9 cellular contexts compared by ENCODE assay signal in genomic region chr17:49390548-49391324, GRCh38. TPM values are rescaled to one million over a fixed set of nuclear protein-coding genes. Genes with fewer than 3 reads are reported as not detected.
DNase-seq lines count a peak whose midpoint lies in the region; ATAC-seq, FAIRE-seq and TF ChIP-seq lines count a peak whose summit lies in the region.
"Had no signal": no experiment of that assay in that cellular context is flagged by ENCODE, and none has a peak within 500 bp of the region (broad histone marks: within the 10 kb centered on the region; RNA-seq: fewer than 3 reads in every experiment).

No MANE protein-coding gene starts in this region.

- H3K27me3 ChIP-seq in MM.1S (replicated peaks; ENCODE audit: insufficient read depth, low read length) (no peaks in the 10 kb centered on the region), GM12878 (replicated peaks in 1 of 2; ENCODE audit: control insufficient read depth in 2 of 2, insufficient read depth in 2 of 2, low read length in 1 of 2) (no peaks in the 10 kb centered on the region), mucosa of rectum (ENCODE audit: control insufficient read depth in 2 of 2, insufficient read depth in 2 of 2, low read length in 2 of 2) (no peaks in the 10 kb centered on the region)

- H3K36me3 ChIP-seq in MM.1S (replicated peaks; ENCODE audit: insufficient read depth, low read length) = no peaks in the 10 kb centered on the region
- H3K36me3 ChIP-seq in GM12878 (ENCODE audit: control insufficient read depth in 2 of 2, insufficient read depth in 2 of 2, low read length in 1 of 2) = no peaks in the 10 kb centered on the region
- no peaks in the 10 kb centered on the region for H3K36me3 ChIP-seq in mucosa of rectum (ENCODE audit: control insufficient read depth in 2 of 2, insufficient read depth in 2 of 2, low read length in 2 of 2)

- RAD21 ChIA-PET in GM12878 (lab: Charles Lee; ENCODE audit: unreplicated experiment) = interaction anchor here (1.0 to 1.6 kb wide), 4 partner anchors 20 to 264 kb away, joined by 3 to 6 read pairs (median 4); no protein-coding TSS in a partner anchor

- no peak for TF ChIP-seq RAD21 in GM12878 (IDR thresholded peaks at IDR 0.05; ENCODE audit: insufficient read depth, low read depth, low read length)

- H3F3A ChIP-seq in MM.1S (ENCODE audit: insufficient read depth, low read length) = peaks cover 21% of the 10 kb centered on the region

- in situ Hi-C loops in GM12878 (cut with MboI) = no loop called here

- no peak for TF ChIP-seq POLR2A in GM12878 (IDR thresholded peaks at IDR 0.05; ENCODE audit: low read depth, low read length)

- no peak for TF ChIP-seq EP300 in GM12878 (IDR thresholded peaks at IDR 0.05; ENCODE audit: borderline replicate concordance in 1 of 2, control insufficient read depth in 1 of 2, low read depth in 2 of 2, low read length in 2 of 2)

- H3K4me3 ChIP-seq in MM.1S (ENCODE audit: low read length) (no peak overlapping the region), GM12878 (peak overlapping the region; percentile 42; the same call in 1 of the 2 replicates), mucosa of rectum (ENCODE audit: low read length in 2 of 2) (peak overlapping the region; percentile 54 to 59)

- H3K79me2 ChIP-seq in MM.1S (ENCODE audit: low read length) (no peaks in the 10 kb centered on the region), GM12878 (ENCODE audit: control insufficient read depth, insufficient read depth, low read length) (no peaks in the 10 kb centered on the region)

- FAIRE-seq in GM12878 (lab: Jason Lieb, UNC) = no peak

- SMC1A ChIA-PET in GM12878 (lab: Charles Lee; ENCODE audit: uncharacterized antibody, unreplicated experiment) = interaction anchor here (0.6 to 4.6 kb wide), 4 partner anchors 22 to 490 kb away, joined by 4 to 22 read pairs (median 6); no protein-coding TSS in a partner anchor

- POLR2A ChIA-PET in GM12878 (lab: Charles Lee) = no interaction called here

- BruUV-seq in GM12878 (replicated peaks; lab: Mats Ljungman, UMichigan) = no TSS peak

- H3K27ac ChIP-seq in MM.1S (ENCODE audit: low read length) = no peak overlapping the region
- peak overlapping the region; percentile 64 for H3K27ac ChIP-seq in GM12878 (ENCODE audit: control insufficient read depth, insufficient read depth)
- H3K27ac ChIP-seq in mucosa of rectum (ENCODE audit: low read depth in 2 of 2, low read length in 2 of 2) = peak overlapping the region; percentile 76 to 86
- H3K27ac ChIP-seq: KMS-11 had no signal

- TF ChIP-seq CTCF in MM.1S (IDR thresholded peaks at IDR 0.05; ENCODE audit: low read length) (no peak), GM12878 (IDR thresholded peaks at IDR 0.05 in 2 of 3, conservative IDR thresholded peaks at IDR 0.05 in 1 of 3; ENCODE audit: control insufficient read depth in 2 of 3, extremely low read depth in 1 of 3, insufficient read depth in 1 of 3, low read depth in 3 of 3, low read length in 3 of 3) (no peak)

- DNase-seq in EL (peak; percentile 37), MM.1S (no peak), GM12878 (ENCODE audit: low read depth, low spot score) (no peak), HuH-7 (ENCODE audit: low spot score) (no peak), GM03348 (ENCODE audit: low spot score) (no peak)

- no peaks in the 10 kb centered on the region for H4K20me1 ChIP-seq in MM.1S (ENCODE audit: insufficient read depth, low read length)
- no peaks in the 10 kb centered on the region for H4K20me1 ChIP-seq in GM12878 (ENCODE audit: control insufficient read depth, insufficient read depth)

- H3K4me1 ChIP-seq in MM.1S (ENCODE audit: low read length) (peaks cover 41% of the 10 kb centered on the region), GM12878 (ENCODE audit: control insufficient read depth, insufficient read depth, low read length) (peaks cover 39% of the 10 kb centered on the region), mucosa of rectum (ENCODE audit: control insufficient read depth in 2 of 2, insufficient read depth in 2 of 2, low read length in 2 of 2) (peaks cover 15 to 33% of the 10 kb centered on the region in 2 donors)

- H3K9me2 ChIP-seq in MM.1S (replicated peaks; ENCODE audit: insufficient read depth, low read length) = no peaks in the 10 kb centered on the region

- CTCF ChIA-PET in GM12878 (lab: Yijun Ruan, JAX) = interaction anchor here (0.7 to 7.4 kb wide), 9 partner anchors 9 to 166 kb away, joined by 3 to 71 read pairs (median 3); no protein-coding TSS in a partner anchor

- ATAC-seq in GM12878 = peak; percentile 59
- no peak for ATAC-seq in GM21423 (IDR thresholded peaks at IDR 0.05; ENCODE audit: unreplicated experiment)
- no peak for ATAC-seq in GM19395 (IDR thresholded peaks at IDR 0.05; ENCODE audit: unreplicated experiment)

- peak overlapping the region; percentile 47 for H2AFZ ChIP-seq in MM.1S (ENCODE audit: low read length)
- peak overlapping the region; percentile 94 for H2AFZ ChIP-seq in GM12878 (ENCODE audit: control insufficient read depth, low read depth, low read length)

- no peak overlapping the region; the same call in 1 of the 2 replicates for H3K4me2 ChIP-seq in MM.1S (ENCODE audit: low read depth, low read length)
- peak overlapping the region; percentile 61 for H3K4me2 ChIP-seq in GM12878 (ENCODE audit: control insufficient read depth, insufficient read depth)
- H3K4me2 ChIP-seq: KMS-11 had no signal

- H3K9me3 ChIP-seq in MM.1S (replicated peaks; ENCODE audit: insufficient read depth, low read length) (no peaks in the 10 kb centered on the region), GM12878 (replicated peaks; ENCODE audit: control insufficient read depth, insufficient read depth, low read length) (no peaks in the 10 kb centered on the region), mucosa of rectum (ENCODE audit: control insufficient read depth in 2 of 2, low read length in 2 of 2) (no peaks in the 10 kb centered on the region)

- 27% methylated on average over 9 of the region's 9 CpGs for WGBS in GM12878 (ENCODE audit: insufficient coverage, insufficient replicate concordance, low lambda C conversion rate, missing lambda C conversion rate)

- intact Hi-C loops in GM12878 (cut with micrococcal nuclease; ENCODE audit: unreplicated experiment) = loop anchor here (10.0 kb wide), 1 partner anchor 156 kb away; the partner anchor contains the start of gene PHOSPHO1

- H3K9ac ChIP-seq in MM.1S (ENCODE audit: low read length) = no peak overlapping the region
- H3K9ac ChIP-seq in GM12878 (ENCODE audit: control insufficient read depth, insufficient read depth, low read length) = peak overlapping the region; percentile 45
- peak overlapping the region; percentile 36 to 41 for H3K9ac ChIP-seq in mucosa of rectum (ENCODE audit: low read depth in 1 of 2, low read length in 2 of 2)
- H3K9ac ChIP-seq: KMS-11 had no signal

TF ChIP-seq in GM12878, 131 proteins besides CTCF, POLR2A, EP300 and RAD21 (continues in another document):
- TF ChIP-seq GABPA (IDR thresholded peaks at IDR 0.05; ENCODE audit: low read depth) (peak; percentile 51; the same call in 1 of the 2 replicates), FOXM1 (IDR thresholded peaks at IDR 0.05; ENCODE audit: low read depth, low read length) (0 out of 2 replicates have a peak, but pooled peaks have one; percentile 20), JUND (IDR thresholded peaks at IDR 0.05; ENCODE audit: low read depth, low read length) (no peak)

RNA-seq across cellular contexts. Expression of gene PHB1, which starts 23.9 kb away (rescaled TPM):
- total RNA-seq in GM12878 (2013; cell fraction: nucleolus; rRNA removed) = 67.3 and 70.7 TPM in 2 replicates
- total RNA-seq in GM12878 (2014; rRNA removed) = 185 and 191 TPM in 2 replicates
- total RNA-seq in GM12878 (2014; rRNA removed; fragmentation: Illumina TruSeq; extraction: Trizol) = 156 and 172 TPM in 2 replicates
- 281 and 286 TPM in 2 replicates for total RNA-seq in GM12878 (2021)
- 207 TPM for polyA plus RNA-seq in GM12878 (2011; ENCODE audit: low read depth)
- 326 and 466 TPM in 2 replicates for polyA plus RNA-seq in GM12878 (2011; rRNA removed)
- polyA plus RNA-seq in GM12878 (2011; cell fraction: cytosol; rRNA removed) = 313 and 495 TPM in 2 replicates
- polyA plus RNA-seq in GM12878 (2011; cell fraction: nucleus; rRNA removed) = 203 and 243 TPM in 2 replicates
- polyA plus RNA-seq in GM12878 (2012) = 151 and 168 TPM in 2 replicates
- 259 and 350 TPM in 2 replicates for polyA plus RNA-seq in GM12878 (2014; fragmentation: Illumina TruSeq; extraction: Trizol)
- 100 to 1,000 TPM; 117 to 154 TPM for polyA plus RNA-seq in GM12878 (2014; fragmentation: Nextera tagmentation; extraction: Ambion mirVana)
- 209 and 221 TPM in 2 replicates for polyA plus RNA-seq in GM12878 (2014; rRNA removed)
- 100 to 1,000 TPM; 397 to 430 TPM for polyA plus RNA-seq in GM12878 (2016; fragmentation: Nextera tagmentation; extraction: Ambion mirVana)
- 522 and 563 TPM in 2 replicates for polyA minus RNA-seq in GM12878 (2011; rRNA and poly(A)+ RNA removed)
- polyA minus RNA-seq in GM12878 (2011; cell fraction: cytosol; rRNA and poly(A)+ RNA removed) = 79.5 and 81.7 TPM in 2 replicates
- 35.7 and 58.7 TPM in 2 replicates for polyA minus RNA-seq in GM12878 (2011; cell fraction: nucleus; rRNA and poly(A)+ RNA removed)

RNA-seq across cellular contexts. Expression of gene ZNF652, which starts 28.7 kb away (rescaled TPM):
- 15.9 and 18.2 TPM in 2 replicates for total RNA-seq in GM12878 (2013; cell fraction: nucleolus; rRNA removed)
- total RNA-seq in GM12878 (2014; rRNA removed) = 7.7 and 9.0 TPM in 2 replicates
- total RNA-seq in GM12878 (2014; rRNA removed; fragmentation: Illumina TruSeq; extraction: Trizol) = 11.4 TPM in 2 replicates
- total RNA-seq in GM12878 (2021) = 10.1 and 10.9 TPM in 2 replicates
- polyA plus RNA-seq in GM12878 (2011; ENCODE audit: low read depth) = 5.6 TPM
- polyA plus RNA-seq in GM12878 (2011; rRNA removed) = 13.1 and 15.3 TPM in 2 replicates
- 4.9 and 7.1 TPM in 2 replicates for polyA plus RNA-seq in GM12878 (2011; cell fraction: cytosol; rRNA removed)
- 11.5 and 12.5 TPM in 2 replicates for polyA plus RNA-seq in GM12878 (2011; cell fraction: nucleus; rRNA removed)
- polyA plus RNA-seq in GM12878 (2012) = 5.8 and 6.6 TPM in 2 replicates
- polyA plus RNA-seq in GM12878 (2014; fragmentation: Illumina TruSeq; extraction: Trizol) = 4.3 and 5.5 TPM in 2 replicates
- 1 to 10 TPM; 3.5 to 5.4 TPM for polyA plus RNA-seq in GM12878 (2014; fragmentation: Nextera tagmentation; extraction: Ambion mirVana)
- polyA plus RNA-seq in GM12878 (2014; rRNA removed) = 3.4 and 4.5 TPM in 2 replicates
- polyA plus RNA-seq in GM12878 (2016; fragmentation: Nextera tagmentation; extraction: Ambion mirVana) = 10 to 100 TPM in 1 of 2 experiments, 1 to 10 TPM in 1; 9.6 to 10.2 TPM
- 25.2 and 26.5 TPM in 2 replicates for polyA minus RNA-seq in GM12878 (2011; rRNA and poly(A)+ RNA removed)
- polyA minus RNA-seq in GM12878 (2011; cell fraction: cytosol; rRNA and poly(A)+ RNA removed) = 8.0 and 11.0 TPM in 2 replicates
- polyA minus RNA-seq in GM12878 (2011; cell fraction: nucleus; rRNA and poly(A)+ RNA removed) = 8.7 and 12.8 TPM in 2 replicates
